In genomic region chr2:27322766-27323591, GRCh38 we compare ENCODE assay signal across 1 cellular context.
TF ChIP-seq lines count a peak whose summit lies in the region.

A gene with protein sequence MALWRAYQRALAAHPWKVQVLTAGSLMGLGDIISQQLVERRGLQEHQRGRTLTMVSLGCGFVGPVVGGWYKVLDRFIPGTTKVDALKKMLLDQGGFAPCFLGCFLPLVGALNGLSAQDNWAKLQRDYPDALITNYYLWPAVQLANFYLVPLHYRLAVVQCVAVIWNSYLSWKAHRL (minus strand): TSS chr2:27323097. CDS start chr2:27322517, 580 bp downstream.

TF ChIP-seq in HepG2, 621 proteins besides CTCF, POLR2A, EP300 and RAD21 (continued from another document and continues in another):
- TF ChIP-seq KIAA2018 (CRISPR knock-in tag; IDR thresholded peaks at IDR 0.05; ENCODE audit: borderline replicate concordance) = no peak
- TF ChIP-seq, protein P1, sequence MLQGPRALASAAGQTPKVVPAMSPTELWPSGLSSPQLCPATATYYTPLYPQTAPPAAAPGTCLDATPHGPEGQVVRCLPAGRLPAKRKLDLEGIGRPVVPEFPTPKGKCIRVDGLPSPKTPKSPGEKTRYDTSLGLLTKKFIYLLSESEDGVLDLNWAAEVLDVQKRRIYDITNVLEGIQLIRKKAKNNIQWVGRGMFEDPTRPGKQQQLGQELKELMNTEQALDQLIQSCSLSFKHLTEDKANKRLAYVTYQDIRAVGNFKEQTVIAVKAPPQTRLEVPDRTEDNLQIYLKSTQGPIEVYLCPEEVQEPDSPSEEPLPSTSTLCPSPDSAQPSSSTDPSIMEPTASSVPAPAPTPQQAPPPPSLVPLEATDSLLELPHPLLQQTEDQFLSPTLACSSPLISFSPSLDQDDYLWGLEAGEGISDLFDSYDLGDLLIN (CRISPR knock-in tag; IDR thresholded peaks at IDR 0.05; ENCODE audit: borderline replicate concordance) = peak; percentile 78; the same call in 1 of the 2 replicates
- TF ChIP-seq KAT7 (CRISPR knock-in tag; IDR thresholded peaks at IDR 0.05; ENCODE audit: borderline replicate concordance) = peak; percentile 48; the same call in 1 of the 2 replicates
- TF ChIP-seq TFE3 (CRISPR knock-in tag; IDR thresholded peaks at IDR 0.05) = peak; percentile 95
- TF ChIP-seq ZNF605 (CRISPR knock-in tag; IDR thresholded peaks at IDR 0.05) = peak; percentile 98
- peak; percentile 80 for TF ChIP-seq ZNF749 (CRISPR knock-in tag; IDR thresholded peaks at IDR 0.05; ENCODE audit: borderline replicate concordance)
- TF ChIP-seq ZNF777 (CRISPR knock-in tag; IDR thresholded peaks at IDR 0.05) = peak; percentile 54
- TF ChIP-seq ZNF615 (CRISPR knock-in tag; IDR thresholded peaks at IDR 0.05; ENCODE audit: borderline replicate concordance) = no peak; the same call in 1 of the 2 replicates
- TF ChIP-seq ZNF720 (CRISPR knock-in tag; IDR thresholded peaks at IDR 0.05) = no peak
- no peak for TF ChIP-seq BCLAF1 (IDR thresholded peaks at IDR 0.05)
- peak; percentile 88 for TF ChIP-seq ZNF709 (CRISPR knock-in tag; IDR thresholded peaks at IDR 0.05)
- TF ChIP-seq PTBP1 (IDR thresholded peaks at IDR 0.05; ENCODE audit: low read depth, low read length, poor library complexity, severe bottlenecking) = no peak
- TF ChIP-seq ZFP1 (CRISPR knock-in tag; IDR thresholded peaks at IDR 0.05) = no peak; the same call in none of the 2 replicates
- 0 out of 2 replicates have a peak, but pooled peaks have one; percentile 19 for TF ChIP-seq RFX3 (CRISPR knock-in tag; IDR thresholded peaks at IDR 0.05)
- TF ChIP-seq, protein P2, sequence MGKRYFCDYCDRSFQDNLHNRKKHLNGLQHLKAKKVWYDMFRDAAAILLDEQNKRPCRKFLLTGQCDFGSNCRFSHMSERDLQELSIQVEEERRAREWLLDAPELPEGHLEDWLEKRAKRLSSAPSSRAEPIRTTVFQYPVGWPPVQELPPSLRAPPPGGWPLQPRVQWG (CRISPR knock-in tag; IDR thresholded peaks at IDR 0.05; ENCODE audit: borderline replicate concordance, low read depth) = no peak
- peak; percentile 30; the same call in 1 of the 2 replicates for TF ChIP-seq ZBTB21 (CRISPR knock-in tag; IDR thresholded peaks at IDR 0.05)
- TF ChIP-seq ZNF781 (CRISPR knock-in tag; IDR thresholded peaks at IDR 0.05; ENCODE audit: borderline replicate concordance, not compliant biosample characterization) = peak; percentile 82
- TF ChIP-seq TAF1 (CRISPR knock-in tag; IDR thresholded peaks at IDR 0.05) = peak; percentile 95
- no peak for TF ChIP-seq PLRG1 (conservative IDR thresholded peaks at IDR 0.05)
- TF ChIP-seq, protein P3, sequence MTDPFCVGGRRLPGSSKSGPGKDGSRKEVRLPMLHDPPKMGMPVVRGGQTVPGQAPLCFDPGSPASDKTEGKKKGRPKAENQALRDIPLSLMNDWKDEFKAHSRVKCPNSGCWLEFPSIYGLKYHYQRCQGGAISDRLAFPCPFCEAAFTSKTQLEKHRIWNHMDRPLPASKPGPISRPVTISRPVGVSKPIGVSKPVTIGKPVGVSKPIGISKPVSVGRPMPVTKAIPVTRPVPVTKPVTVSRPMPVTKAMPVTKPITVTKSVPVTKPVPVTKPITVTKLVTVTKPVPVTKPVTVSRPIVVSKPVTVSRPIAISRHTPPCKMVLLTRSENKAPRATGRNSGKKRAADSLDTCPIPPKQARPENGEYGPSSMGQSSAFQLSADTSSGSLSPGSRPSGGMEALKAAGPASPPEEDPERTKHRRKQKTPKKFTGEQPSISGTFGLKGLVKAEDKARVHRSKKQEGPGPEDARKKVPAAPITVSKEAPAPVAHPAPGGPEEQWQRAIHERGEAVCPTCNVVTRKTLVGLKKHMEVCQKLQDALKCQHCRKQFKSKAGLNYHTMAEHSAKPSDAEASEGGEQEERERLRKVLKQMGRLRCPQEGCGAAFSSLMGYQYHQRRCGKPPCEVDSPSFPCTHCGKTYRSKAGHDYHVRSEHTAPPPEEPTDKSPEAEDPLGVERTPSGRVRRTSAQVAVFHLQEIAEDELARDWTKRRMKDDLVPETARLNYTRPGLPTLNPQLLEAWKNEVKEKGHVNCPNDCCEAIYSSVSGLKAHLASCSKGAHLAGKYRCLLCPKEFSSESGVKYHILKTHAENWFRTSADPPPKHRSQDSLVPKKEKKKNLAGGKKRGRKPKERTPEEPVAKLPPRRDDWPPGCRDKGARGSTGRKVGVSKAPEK (CRISPR knock-in tag; IDR thresholded peaks at IDR 0.05; ENCODE audit: borderline replicate concordance) = no peak
- TF ChIP-seq, protein P4, sequence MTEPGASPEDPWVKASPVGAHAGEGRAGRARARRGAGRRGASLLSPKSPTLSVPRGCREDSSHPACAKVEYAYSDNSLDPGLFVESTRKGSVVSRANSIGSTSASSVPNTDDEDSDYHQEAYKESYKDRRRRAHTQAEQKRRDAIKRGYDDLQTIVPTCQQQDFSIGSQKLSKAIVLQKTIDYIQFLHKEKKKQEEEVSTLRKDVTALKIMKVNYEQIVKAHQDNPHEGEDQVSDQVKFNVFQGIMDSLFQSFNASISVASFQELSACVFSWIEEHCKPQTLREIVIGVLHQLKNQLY (CRISPR knock-in tag; IDR thresholded peaks at IDR 0.05) = peak; percentile 87; the same call in 1 of the 2 replicates
- peak; percentile 5; the same call in 1 of the 2 replicates for TF ChIP-seq BCL6 (CRISPR knock-in tag; IDR thresholded peaks at IDR 0.05)
- peak; percentile 95 for TF ChIP-seq ZNF350 (CRISPR knock-in tag; IDR thresholded peaks at IDR 0.05; ENCODE audit: borderline replicate concordance, low read depth)
- TF ChIP-seq ZFP82 (CRISPR knock-in tag; IDR thresholded peaks at IDR 0.05; ENCODE audit: borderline replicate concordance) = peak; percentile 80; the same call in 1 of the 2 replicates
- TF ChIP-seq FOXO1 (CRISPR knock-in tag; IDR thresholded peaks at IDR 0.05) = peak; percentile 64
- TF ChIP-seq, protein P5, sequence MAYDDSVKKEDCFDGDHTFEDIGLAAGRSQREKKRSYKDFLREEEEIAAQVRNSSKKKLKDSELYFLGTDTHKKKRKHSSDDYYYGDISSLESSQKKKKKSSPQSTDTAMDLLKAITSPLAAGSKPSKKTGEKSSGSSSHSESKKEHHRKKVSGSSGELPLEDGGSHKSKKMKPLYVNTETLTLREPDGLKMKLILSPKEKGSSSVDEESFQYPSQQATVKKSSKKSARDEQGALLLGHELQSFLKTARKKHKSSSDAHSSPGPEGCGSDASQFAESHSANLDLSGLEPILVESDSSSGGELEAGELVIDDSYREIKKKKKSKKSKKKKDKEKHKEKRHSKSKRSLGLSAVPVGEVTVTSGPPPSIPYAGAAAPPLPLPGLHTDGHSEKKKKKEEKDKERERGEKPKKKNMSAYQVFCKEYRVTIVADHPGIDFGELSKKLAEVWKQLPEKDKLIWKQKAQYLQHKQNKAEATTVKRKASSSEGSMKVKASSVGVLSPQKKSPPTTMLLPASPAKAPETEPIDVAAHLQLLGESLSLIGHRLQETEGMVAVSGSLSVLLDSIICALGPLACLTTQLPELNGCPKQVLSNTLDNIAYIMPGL (CRISPR knock-in tag; IDR thresholded peaks at IDR 0.05; ENCODE audit: borderline replicate concordance in 1 of 2, low read depth in 1 of 2) = peak; percentile 69 to 92
- peak; percentile 60 for TF ChIP-seq HINFP (CRISPR knock-in tag; IDR thresholded peaks at IDR 0.05; ENCODE audit: low read depth)
- TF ChIP-seq CCAR2 (optimal IDR thresholded peaks at IDR 0.05; ENCODE audit: low read depth, low read length) = peak; percentile 41
- TF ChIP-seq GATAD1 (CRISPR knock-in tag; IDR thresholded peaks at IDR 0.05) = peak; percentile 97
- no peak; the same call in 1 of the 2 replicates for TF ChIP-seq ETV6 (CRISPR knock-in tag; conservative IDR thresholded peaks at IDR 0.05)
- TF ChIP-seq ZBTB7B (CRISPR knock-in tag; IDR thresholded peaks at IDR 0.05) = peak; percentile 85
- TF ChIP-seq, protein P6, sequence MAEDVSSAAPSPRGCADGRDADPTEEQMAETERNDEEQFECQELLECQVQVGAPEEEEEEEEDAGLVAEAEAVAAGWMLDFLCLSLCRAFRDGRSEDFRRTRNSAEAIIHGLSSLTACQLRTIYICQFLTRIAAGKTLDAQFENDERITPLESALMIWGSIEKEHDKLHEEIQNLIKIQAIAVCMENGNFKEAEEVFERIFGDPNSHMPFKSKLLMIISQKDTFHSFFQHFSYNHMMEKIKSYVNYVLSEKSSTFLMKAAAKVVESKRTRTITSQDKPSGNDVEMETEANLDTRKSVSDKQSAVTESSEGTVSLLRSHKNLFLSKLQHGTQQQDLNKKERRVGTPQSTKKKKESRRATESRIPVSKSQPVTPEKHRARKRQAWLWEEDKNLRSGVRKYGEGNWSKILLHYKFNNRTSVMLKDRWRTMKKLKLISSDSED (CRISPR knock-in tag; IDR thresholded peaks at IDR 0.05) = no peak
